In the genomic region with DNA sequence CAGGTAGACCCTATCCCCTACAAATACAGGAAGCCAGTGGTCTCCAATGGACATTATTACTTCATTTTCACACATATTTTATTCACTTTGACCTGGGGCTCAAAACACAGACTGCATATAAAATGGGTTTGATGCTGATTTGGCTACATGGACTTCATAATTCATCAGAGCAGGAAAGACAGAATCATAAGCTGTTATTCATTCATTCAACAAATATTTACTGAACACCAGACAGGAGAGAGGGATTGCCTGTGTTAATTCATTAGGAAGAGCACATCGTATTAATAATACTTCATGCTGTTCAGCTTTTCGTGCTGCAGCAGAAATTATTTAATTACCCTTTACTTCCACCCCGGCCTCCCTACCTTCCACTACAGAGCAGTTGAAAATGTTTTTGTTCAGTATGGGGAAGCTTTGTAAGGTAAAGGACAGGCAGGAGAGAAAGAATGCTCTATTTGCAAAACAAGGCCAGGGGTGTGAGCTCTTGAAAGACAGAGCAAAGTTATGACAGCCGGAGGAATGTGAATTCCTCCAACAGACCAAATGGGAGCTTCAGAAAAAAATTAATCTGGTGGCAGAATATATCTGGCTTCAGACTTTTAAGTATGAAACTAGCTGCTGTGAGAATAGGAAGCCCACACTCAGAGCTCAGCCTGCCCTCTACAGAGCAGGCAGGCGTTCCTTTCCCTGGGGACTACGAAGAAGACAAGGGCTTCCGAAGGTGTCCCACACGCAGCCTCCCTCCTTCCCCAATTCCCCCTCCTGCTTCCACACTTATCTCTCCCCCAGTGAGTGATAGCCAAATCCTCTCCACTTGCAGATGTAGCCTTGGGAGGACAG, we compare ENCODE assay signal across 21 cellular contexts. TPM values are rescaled to one million over a fixed set of nuclear protein-coding genes. Genes with fewer than 3 reads are reported as not detected.
DNase-seq lines count a peak whose midpoint lies in the region; ATAC-seq, FAIRE-seq and TF ChIP-seq lines count a peak whose summit lies in the region.
"Had no signal": no experiment of that assay in that cellular context is flagged by ENCODE, and none has a peak within 500 bp of the region (broad histone marks: within the 10 kb centered on the region; RNA-seq: fewer than 3 reads in every experiment).

No MANE protein-coding gene starts in this region.

- H3K4me3 ChIP-seq in HAP-1 (no peak overlapping the region), choroid plexus epithelial cell (ENCODE audit: low read depth, low read length) (no peak overlapping the region), upper lobe of left lung (no peak overlapping the region)
- H3K4me3 ChIP-seq: coronary artery, prostate gland, spleen had no signal

- no peaks in the 10 kb centered on the region for H3K9me3 Mint-ChIP-seq in nephron
- H3K9me3 Mint-ChIP-seq: activated CD8-positive, alpha-beta T cell treated with anti-CD3 and anti-CD28 coated beads for 36 hours; activated naive CD4-positive, alpha-beta T cell treated with anti-CD3 and anti-CD28 coated beads, Interleukin-2, amount 50 U/mL, for 72 hours; activated T-cell treated with anti-CD3 and anti-CD28 coated beads, Interleukin-2, amount 50 U/mL, for 24 hours; natural killer cell had no signal

- peaks cover 37% of the 10 kb centered on the region for H3K4me1 Mint-ChIP-seq in nephron

- peak overlapping the region in 2 of 3 experiments; percentile 32 to 46 for H3K27ac Mint-ChIP-seq in nephron
- H3K27ac Mint-ChIP-seq: activated CD8-positive, alpha-beta T cell treated with anti-CD3 and anti-CD28 coated beads for 36 hours; activated T-cell treated with anti-CD3 and anti-CD28 coated beads, Interleukin-2, amount 50 U/mL, for 24 hours; natural killer cell had no signal

- H3K36me3 ChIP-seq in HAP-1 (replicated peaks): no peaks in the 10 kb centered on the region
- H3K36me3 ChIP-seq in upper lobe of left lung: peaks cover 0 to 9% (median 2%) of the 10 kb centered on the region in 4 donors
- H3K36me3 ChIP-seq: prostate gland had no signal

- H3K4me1 ChIP-seq in HAP-1: peaks cover 39% of the 10 kb centered on the region
- H3K4me1 ChIP-seq in upper lobe of left lung: peaks cover 2 to 17% (median 6%) of the 10 kb centered on the region in 4 donors
- H3K4me1 ChIP-seq: prostate gland had no signal

- no peak for FAIRE-seq in H54 (lab: Jason Lieb, UNC)

- no peak for ATAC-seq in upper lobe of left lung (ENCODE audit: low FRiP score in 2 of 2)
- ATAC-seq: activated CD8-positive, alpha-beta T cell treated with anti-CD3 and anti-CD28 coated beads for 36 hours; activated naive CD4-positive, alpha-beta T cell treated with anti-CD3 and anti-CD28 coated beads, Interleukin-2, amount 50 U/mL, for 72 hours; natural killer cell; T-helper 17 cell had no signal

- no peaks in the 10 kb centered on the region for H3K36me3 Mint-ChIP-seq in nephron (ENCODE audit: low read depth)
- H3K36me3 Mint-ChIP-seq: activated naive CD4-positive, alpha-beta T cell treated with anti-CD3 and anti-CD28 coated beads, Interleukin-2, amount 50 U/mL, for 72 hours; natural killer cell had no signal

- in situ Hi-C loops in HAP-1 (cut with MboI; ENCODE audit: low sequenced_read_pairs): no loop called here

- TF ChIP-seq POLR2A in H54 (IDR thresholded peaks at IDR 0.05; ENCODE audit: low read depth, low read length) (no peak), upper lobe of left lung (IDR thresholded peaks at IDR 0.05) (no peak)

- no peak overlapping the region for H3K27ac ChIP-seq in upper lobe of left lung
- H3K27ac ChIP-seq: 22Rv1, coronary artery, prostate gland, spleen had no signal

- no peaks in the 10 kb centered on the region for H3K9me3 ChIP-seq in HAP-1
- H3K9me3 ChIP-seq in upper lobe of left lung: no peaks in the 10 kb centered on the region
- H3K9me3 ChIP-seq: prostate gland, spleen had no signal

- TF ChIP-seq CTCF in choroid plexus epithelial cell (conservative IDR thresholded peaks at IDR 0.05; ENCODE audit: low read depth, low read length): no peak
- TF ChIP-seq CTCF in nephron (IDR thresholded peaks at IDR 0.05; ENCODE audit: unreplicated experiment in 3 of 3): no peak
- TF ChIP-seq CTCF in upper lobe of left lung (IDR thresholded peaks at IDR 0.05): no peak

- H3K4me3 Mint-ChIP-seq in nephron: no peak overlapping the region
- H3K4me3 Mint-ChIP-seq: activated CD8-positive, alpha-beta T cell treated with anti-CD3 and anti-CD28 coated beads for 36 hours; activated T-cell treated with anti-CD3 and anti-CD28 coated beads, Interleukin-2, amount 50 U/mL, for 24 hours; natural killer cell; T-helper 17 cell had no signal

- 74 to 85% methylated on average over 8 of the region's 8 CpGs for WGBS in upper lobe of left lung, 2 donors

- no peak for TF ChIP-seq EP300 in upper lobe of left lung (IDR thresholded peaks at IDR 0.05)

- no peaks in the 10 kb centered on the region for H3K27me3 ChIP-seq in HAP-1 (ENCODE audit: low read depth)
- H3K27me3 ChIP-seq in upper lobe of left lung: no peaks in the 10 kb centered on the region
- H3K27me3 ChIP-seq: spleen had no signal

- H3K27me3 Mint-ChIP-seq in nephron (ENCODE audit: low read depth): peaks cover 23% of the 10 kb centered on the region
- H3K27me3 Mint-ChIP-seq: activated CD8-positive, alpha-beta T cell treated with anti-CD3 and anti-CD28 coated beads for 36 hours; activated T-cell treated with anti-CD3 and anti-CD28 coated beads, Interleukin-2, amount 50 U/mL, for 24 hours; T-helper 17 cell had no signal

- DNase-seq in NCI-H1417 (lab: John Stamatoyannopoulos, UW) (peak; percentile 13 to 48 (median 43)), NCI-H1417 treated with DMSO at 0.1 percent for 48 hours (lab: John Stamatoyannopoulos, UW) (no peak), HAP-1 (ENCODE audit: low spot score in 2 of 2) (peak; percentile 56 to 89), choroid plexus epithelial cell (ENCODE audit: low read depth) (peak; percentile 61), globus pallidus (ENCODE audit: low spot score) (no peak), H54 (ENCODE audit: insufficient read length, low spot score) (no peak), upper lobe of left lung (no peak)
- DNase-seq: activated CD8-positive, alpha-beta T cell treated with anti-CD3 and anti-CD28 coated beads for 36 hours; MM.1S; natural killer cell; NCI-H187 treated with DMSO at 0.1 percent for 48 hours; NCI-H446 treated with DMSO at 0.1 percent for 48 hours; SIG-M5; spleen; T-helper 17 cell had no signal

RNA-seq across cellular contexts. Expression of a gene that starts 58.0 kb away (rescaled TPM):
- 100 to 1,000 TPM in 2 of 6 donors, 10 to 100 TPM in 4; 40.0 to 167 (median 69.2) TPM for total RNA-seq in upper lobe of left lung

Comparison
In these comparisons a context has a peak if more than half of its experiments do, and no peak if none do; other contexts are left out.
1. DNase-seq: peak in NCI-H1417 (3 of 3), HAP-1 (2 of 2) and choroid plexus epithelial cell (single experiment); none in NCI-H1417 treated with DMSO at 0.1 percent for 48 hours (single experiment), globus pallidus (single experiment), H54 (single experiment) and upper lobe of left lung (0 of 2).